Comparison of ENCODE assay signal across 29 cellular contexts in genomic region chr14:103259184-103259583, GRCh38.
"Had no signal": no experiment of that assay in that cellular context is flagged by ENCODE, and none has a peak within 500 bp of the region (broad histone marks: within the 10 kb centered on the region; RNA-seq: fewer than 3 reads in every experiment).

No MANE protein-coding gene starts in this region.

- H3K4me2 ChIP-seq: smooth muscle cell had no signal

- H3K9me3 Mint-ChIP-seq: dendritic cell treated with granulocyte-macrophage colony-stimulating factor and Interleukin-4, amounts not matched to agents 40 ng/mL and 50 ng/mL, for 4 days; naive B cell; natural killer cell treated with Interleukin-12 subunit alpha and Interleukin-12 subunit beta and Interleukin-15 and Interleukin-18, amount 100 ng/mL, for 72 hours; neural crest cell had no signal

- H3K4me1 ChIP-seq: parathyroid adenoma, thyroid gland had no signal

- H3K4me1 Mint-ChIP-seq: endodermal cell, neural crest cell had no signal

- DNase-seq: colonic mucosa; effector CD8-positive, alpha-beta T cell; endodermal cell; foreskin melanocyte; glutamatergic neuron; heart right ventricle; hippocampal formation; left cardiac atrium; left ventricle myocardium inferior; lower lobe of right lung; mucosa of descending colon; naive B cell; stimulated activated CD4-positive, alpha-beta T cell treated with anti-CD3 and anti-CD28 coated beads, Interleukin-12 subunit alpha, Interleukin-12 subunit beta, amount 100 ng/mL, for 4 hours; stimulated activated CD4-positive, alpha-beta T cell treated with anti-CD3 and anti-CD28 coated beads, Interleukin-1b, Interleukin-23, amount 100 ng/mL, for 48 hours; stimulated activated CD4-positive, alpha-beta T cell treated with anti-CD3 and anti-CD28 coated beads, Interleukin-4, amount 100 ng/mL, for 1 hour; stimulated activated CD8-positive, alpha-beta memory T cell treated with anti-CD3 and anti-CD28 coated beads, Interleukin-4, amount 100 ng/mL, for 48 hours; stimulated activated naive CD4-positive, alpha-beta T cell treated with Interleukin-2 at 50 U/mL for 16 hours; stomach; thyroid gland had no signal

- H3K79me2 ChIP-seq: parathyroid adenoma had no signal

- H3K9ac ChIP-seq: parathyroid adenoma had no signal

- H2AFZ ChIP-seq: parathyroid adenoma had no signal

- H3K27ac ChIP-seq: neutrophil, parathyroid adenoma had no signal

- H3K27me3 ChIP-seq: colonic mucosa, right lobe of liver, stomach, thyroid gland, vagina had no signal

- H3K4me3 ChIP-seq: colonic mucosa, mucosa of descending colon, smooth muscle cell, stomach, thyroid gland had no signal

- H3K36me3 ChIP-seq: colonic mucosa, esophagus muscularis mucosa, heart right ventricle, left ventricle myocardium inferior, lower lobe of right lung, neutrophil, right lobe of liver, stomach, thyroid gland, vagina had no signal

- H3K27ac Mint-ChIP-seq: dendritic cell treated with granulocyte-macrophage colony-stimulating factor and Interleukin-4, amounts not matched to agents 40 ng/mL and 50 ng/mL, for 4 days; endodermal cell; naive B cell; natural killer cell treated with Interleukin-12 subunit alpha and Interleukin-12 subunit beta and Interleukin-15 and Interleukin-18, amount 100 ng/mL, for 72 hours; progenitor cell of endocrine pancreas had no signal

- H3K36me3 Mint-ChIP-seq: naive B cell; natural killer cell treated with Interleukin-12 subunit alpha and Interleukin-12 subunit beta and Interleukin-15 and Interleukin-18, amount 100 ng/mL, for 72 hours had no signal

- ATAC-seq: heart right ventricle had no signal

- H3K9me3 ChIP-seq: colonic mucosa, esophagus muscularis mucosa, heart right ventricle, left ventricle myocardium inferior, lower lobe of right lung, mucosa of descending colon, neutrophil, right lobe of liver, thyroid gland, vagina had no signal

- H3K4me3 Mint-ChIP-seq: dendritic cell treated with granulocyte-macrophage colony-stimulating factor and Interleukin-4, amounts not matched to agents 40 ng/mL and 50 ng/mL, for 4 days; endodermal cell; natural killer cell treated with Interleukin-12 subunit alpha and Interleukin-12 subunit beta and Interleukin-15 and Interleukin-18, amount 100 ng/mL, for 72 hours; neural crest cell had no signal
